1 cellular context compared by ENCODE assay signal in the genomic region with DNA sequence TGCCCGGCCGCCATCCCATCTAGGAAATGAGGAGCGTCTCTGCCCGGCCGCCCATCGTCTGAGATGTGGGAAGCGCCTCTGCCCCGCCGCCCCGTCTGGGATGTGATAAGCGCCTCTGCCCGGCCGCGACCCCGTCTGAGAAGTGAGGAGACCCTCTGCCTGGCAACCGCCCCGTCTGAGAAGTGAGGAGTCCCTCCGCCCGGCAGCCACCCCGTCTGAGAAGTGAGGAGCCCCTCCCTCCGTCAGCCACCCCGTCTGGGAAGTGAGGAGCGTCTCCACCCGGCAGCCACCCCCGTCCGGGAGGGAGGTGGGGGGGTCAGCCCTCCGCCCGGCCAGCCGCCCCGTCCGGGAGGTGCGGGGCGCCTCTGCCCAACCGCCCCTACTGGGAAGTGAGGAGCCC. TPM values are rescaled to one million over a fixed set of nuclear protein-coding genes. Genes with fewer than 3 reads are reported as not detected.
"Had no signal": no experiment of that assay in that cellular context is flagged by ENCODE, and none has a peak within 500 bp of the region (broad histone marks: within the 10 kb centered on the region; RNA-seq: fewer than 3 reads in every experiment).

No MANE protein-coding gene starts in this region.

RNA-seq across cellular contexts. Expression of a gene that starts 33.8 kb away (rescaled TPM):
- total RNA-seq: GM12878 had no signal
